Comparison of ENCODE assay signal across 8 cellular contexts in the genomic region with DNA sequence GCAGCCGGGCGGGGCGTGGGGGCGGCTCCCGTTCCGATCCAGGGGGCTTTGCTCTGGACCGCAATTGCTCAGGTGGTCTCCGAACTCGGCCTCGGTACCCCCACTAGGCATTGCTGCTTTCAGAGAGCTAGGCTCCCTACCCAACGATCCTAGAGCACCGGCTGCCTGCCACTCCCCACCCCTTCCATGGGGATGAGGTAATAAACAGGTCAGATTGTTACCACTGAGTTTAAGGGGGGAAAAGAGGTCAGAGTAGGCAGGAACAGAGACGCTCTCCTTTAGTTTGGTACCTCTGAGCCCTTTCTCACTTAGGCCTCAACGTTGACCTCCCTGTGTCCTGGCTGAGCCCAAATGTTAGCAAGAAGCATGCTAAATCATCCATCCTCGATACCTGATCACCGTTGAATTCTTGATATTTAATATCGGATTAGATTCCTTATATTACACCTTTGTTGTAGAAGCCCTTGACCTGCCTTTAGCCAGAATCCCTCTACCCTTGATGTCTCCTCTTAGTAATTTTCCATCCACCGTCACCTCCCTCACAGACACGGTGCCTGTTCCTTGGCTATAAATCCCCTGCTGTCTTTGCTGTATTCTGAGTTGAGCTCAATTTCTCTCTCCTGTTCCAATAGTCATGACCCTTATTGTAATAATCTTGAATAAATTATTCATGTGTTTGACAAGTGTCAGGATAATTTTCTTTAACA. TPM values are rescaled to one million over a fixed set of nuclear protein-coding genes. Genes with fewer than 3 reads are reported as not detected.
DNase-seq lines count a peak whose midpoint lies in the region; ATAC-seq and TF ChIP-seq lines count a peak whose summit lies in the region.

No MANE protein-coding gene starts in this region.

- TF ChIP-seq EP300 in sigmoid colon (IDR thresholded peaks at IDR 0.05) = peak in 1 of 4 donors; percentile 2

- DNase-seq in activated CD8-positive, alpha-beta memory T cell treated with anti-CD3 and anti-CD28 coated beads, Interleukin-2, amount 10 ng/mL, durations not matched to agents 7 days and 5 days = no peak
- DNase-seq in activated CD8-positive, alpha-beta memory T cell treated with anti-CD3 and anti-CD28 coated beads, Interleukin-2, amount 50 U/mL, for 48 hours = no peak
- no peak for DNase-seq in activated CD8-positive, alpha-beta T cell treated with anti-CD3 and anti-CD28 coated beads for 36 hours
- DNase-seq in left ventricle myocardium superior (no peak), sigmoid colon (no peak), NOMO-1 treated with DMSO at 0.1 percent for 48 hours (lab: John Stamatoyannopoulos, UW; ENCODE audit: unreplicated experiment) (no peak), HT-29 (ENCODE audit: low spot score) (no peak)

- H3K9me3 Mint-ChIP-seq in activated CD8-positive, alpha-beta memory T cell treated with anti-CD3 and anti-CD28 coated beads, Interleukin-2, amount 10 ng/mL, durations not matched to agents 7 days and 5 days (ENCODE audit: low read depth) = no peaks in the 10 kb centered on the region
- H3K9me3 Mint-ChIP-seq in activated CD8-positive, alpha-beta T cell treated with anti-CD3 and anti-CD28 coated beads for 36 hours = no peaks in the 10 kb centered on the region

- H3K36me3 Mint-ChIP-seq in activated CD8-positive, alpha-beta memory T cell treated with anti-CD3 and anti-CD28 coated beads, Interleukin-2, amount 10 ng/mL, durations not matched to agents 7 days and 5 days = peaks cover 2% of the 10 kb centered on the region
- peaks cover 5% of the 10 kb centered on the region for H3K36me3 Mint-ChIP-seq in activated CD8-positive, alpha-beta T cell treated with anti-CD3 and anti-CD28 coated beads for 36 hours (ENCODE audit: low read depth)

- peaks cover 0 to 34% (median 20%) of the 10 kb centered on the region in 4 donors for H3K4me1 ChIP-seq in sigmoid colon

- POLR2A ChIA-PET in activated CD8-positive, alpha-beta T cell treated with anti-CD3 and anti-CD28 coated beads for 36 hours (lab: Charles Lee) = interaction anchor here (0.6 to 1.2 kb wide), 4 partner anchors 15 to 177 kb away, joined by 3 to 4 read pairs (median 3); no protein-coding TSS in a partner anchor

- no peaks in the 10 kb centered on the region for H3K27me3 Mint-ChIP-seq in activated CD8-positive, alpha-beta memory T cell treated with anti-CD3 and anti-CD28 coated beads, Interleukin-2, amount 10 ng/mL, durations not matched to agents 7 days and 5 days
- no peaks in the 10 kb centered on the region for H3K27me3 Mint-ChIP-seq in activated CD8-positive, alpha-beta T cell treated with anti-CD3 and anti-CD28 coated beads for 36 hours

- H3K36me3 ChIP-seq in sigmoid colon = no peaks in the 10 kb centered on the region

- H3K9me3 ChIP-seq in sigmoid colon = no peaks in the 10 kb centered on the region

- peak overlapping the region; percentile 63 to 96 (median 85) for H3K4me3 ChIP-seq in sigmoid colon

- CTCF ChIA-PET in activated CD8-positive, alpha-beta memory T cell treated with anti-CD3 and anti-CD28 coated beads, Interleukin-2, amount 10 ng/mL, durations not matched to agents 7 days and 5 days (lab: Charles Lee) = interaction anchor here (0.8 kb wide), 1 partner anchor 9 kb away, joined by 3 read pairs; no protein-coding TSS in a partner anchor
- CTCF ChIA-PET in activated CD8-positive, alpha-beta T cell treated with anti-CD3 and anti-CD28 coated beads for 36 hours (lab: Charles Lee) = interaction anchor here (1.3 to 1.5 kb wide), 2 partner anchors 26 to 156 kb away, joined by 3 to 4 read pairs; no protein-coding TSS in a partner anchor

- ATAC-seq in activated CD8-positive, alpha-beta memory T cell treated with anti-CD3 and anti-CD28 coated beads, Interleukin-2, amount 10 ng/mL, durations not matched to agents 7 days and 5 days = no peak
- ATAC-seq in HG03103 (IDR thresholded peaks at IDR 0.05; ENCODE audit: low read depth, unreplicated experiment) (peak; percentile 9), left ventricle myocardium superior (peak; percentile 30)
- ATAC-seq in activated CD8-positive, alpha-beta T cell treated with anti-CD3 and anti-CD28 coated beads for 36 hours = peak; percentile 3

- peak; percentile 45 to 53 for TF ChIP-seq POLR2A in sigmoid colon (IDR thresholded peaks at IDR 0.05)

- H3K27ac ChIP-seq in sigmoid colon = peak overlapping the region; percentile 93 to 99 (median 98)

- H3K4me3 Mint-ChIP-seq in activated CD8-positive, alpha-beta memory T cell treated with anti-CD3 and anti-CD28 coated beads, Interleukin-2, amount 10 ng/mL, durations not matched to agents 7 days and 5 days = peak overlapping the region; percentile 86
- peak overlapping the region; percentile 76 for H3K4me3 Mint-ChIP-seq in activated CD8-positive, alpha-beta T cell treated with anti-CD3 and anti-CD28 coated beads for 36 hours

- peaks cover 39% of the 10 kb centered on the region for H3K4me1 Mint-ChIP-seq in activated CD8-positive, alpha-beta memory T cell treated with anti-CD3 and anti-CD28 coated beads, Interleukin-2, amount 10 ng/mL, durations not matched to agents 7 days and 5 days
- H3K4me1 Mint-ChIP-seq in activated CD8-positive, alpha-beta T cell treated with anti-CD3 and anti-CD28 coated beads for 36 hours (ENCODE audit: low read depth) = peaks cover 46% of the 10 kb centered on the region

- WGBS in sigmoid colon, 2 donors = 7 to 16% methylated on average over 19 of the region's 19 CpGs

- no peaks in the 10 kb centered on the region for H3K27me3 ChIP-seq in sigmoid colon

- no peak for TF ChIP-seq CTCF in activated CD8-positive, alpha-beta T cell treated with anti-CD3 and anti-CD28 coated beads for 36 hours (IDR thresholded peaks at IDR 0.05)
- no peak for TF ChIP-seq CTCF in sigmoid colon (IDR thresholded peaks at IDR 0.05)

- intact Hi-C loops in activated CD8-positive, alpha-beta T cell treated with anti-CD3 and anti-CD28 coated beads for 36 hours (cut with micrococcal nuclease) = loop anchor here (10.0 kb wide), 1 partner anchor 111 kb away; no protein-coding TSS in a partner anchor
- intact Hi-C loops in left ventricle myocardium superior (cut with micrococcal nuclease) = no loop called here
- intact Hi-C loops in sigmoid colon (cut with DNase I) = loop anchor here (2.0 to 10.0 kb wide), 3 partner anchors 155 to 459 kb away; a partner anchor contains a TSS

- peak overlapping the region; percentile 81 for H3K27ac Mint-ChIP-seq in activated CD8-positive, alpha-beta memory T cell treated with anti-CD3 and anti-CD28 coated beads, Interleukin-2, amount 10 ng/mL, durations not matched to agents 7 days and 5 days
- peak overlapping the region; percentile 88 for H3K27ac Mint-ChIP-seq in activated CD8-positive, alpha-beta T cell treated with anti-CD3 and anti-CD28 coated beads for 36 hours

RNA-seq across cellular contexts. Expression of a gene that starts 0.6 kb away (rescaled TPM):
- 10 to 100 TPM in 1 of 2 experiments, 1 to 10 TPM in 1; 7.1 to 31.2 TPM for total RNA-seq in activated CD8-positive, alpha-beta memory T cell treated with anti-CD3 and anti-CD28 coated beads, Interleukin-2, amount 10 ng/mL, durations not matched to agents 7 days and 5 days
- 10 to 100 TPM; 15.9 to 17.6 TPM for total RNA-seq in activated CD8-positive, alpha-beta T cell treated with anti-CD3 and anti-CD28 coated beads for 36 hours
- total RNA-seq in left ventricle myocardium superior (75.7 TPM), sigmoid colon (100 to 1,000 TPM; 264 to 355 (median 310) TPM)
- 10 to 100 TPM; 44.2 to 84.3 (median 47.4) TPM for polyA plus RNA-seq in sigmoid colon
- total RNA-seq in HT-29 (2014; rRNA removed; shearing (Covaris generic)) = 53.3 and 55.8 TPM in 2 replicates
